In the genomic region with DNA sequence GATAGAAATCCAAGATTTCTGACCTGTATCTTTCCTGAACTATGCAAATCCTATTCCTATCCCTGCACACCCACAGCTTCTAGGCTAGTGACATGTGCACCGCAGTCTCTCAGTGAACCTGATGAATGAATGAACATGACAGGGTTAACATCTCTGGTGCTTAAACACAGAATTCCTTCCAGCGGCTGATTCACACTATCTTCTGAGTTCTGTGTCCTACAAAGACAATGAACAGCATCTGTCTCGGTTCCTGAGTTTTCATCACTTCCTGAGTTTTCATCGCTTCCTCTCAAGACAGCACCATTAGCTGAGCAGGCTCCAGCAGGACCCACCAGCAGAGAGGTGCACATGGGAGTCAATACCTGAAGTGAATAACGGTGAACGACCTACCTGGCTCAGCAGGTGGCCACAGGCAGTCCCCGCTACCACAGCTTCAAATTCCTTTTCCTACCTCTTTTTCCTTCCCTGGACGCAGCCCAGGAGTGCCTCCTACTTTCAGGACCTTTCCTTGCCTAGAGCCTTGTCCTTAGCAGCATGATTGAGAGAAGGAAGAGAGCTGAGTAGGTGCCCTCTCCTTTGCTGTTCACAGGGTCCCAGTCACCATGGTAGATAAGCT, we compare ENCODE assay signal across 19 cellular contexts.
A peak's percentile ranks its signal among the peaks of the same experiment; 100 is the strongest.
DNase-seq lines count a peak whose midpoint lies in the region; ATAC-seq, FAIRE-seq and TF ChIP-seq lines count a peak whose summit lies in the region.
"Had no signal": no experiment of that assay in that cellular context is flagged by ENCODE, and none has a peak within 500 bp of the region (broad histone marks: within the 10 kb centered on the region; RNA-seq: fewer than 3 reads in every experiment).

No MANE protein-coding gene starts in this region.

- no peak overlapping the region for H3K4me2 ChIP-seq in HepG2 (ENCODE audit: low read depth, low read length)

- peaks cover 80% of the 10 kb centered on the region for H4K20me1 ChIP-seq in HepG2 (ENCODE audit: insufficient read depth, low read length)

- no peak overlapping the region for H3K9ac ChIP-seq in HepG2 (ENCODE audit: insufficient read depth, low read depth, low read length)

- no peak overlapping the region for H2AFZ ChIP-seq in HepG2 (ENCODE audit: low read length)

- in situ Hi-C loops in HepG2 (cut with HindIII; ENCODE audit: extremely low pct_ligation_motif_present, low pct_unique_long_range_greater_than_20kb) = no loop called here

- no peak for DNase-seq in AG04450 (ENCODE audit: low read depth, low spot score)
- DNase-seq in HT1080 (ENCODE audit: low read depth) = peak; percentile 75
- DNase-seq in cardiac fibroblast (ENCODE audit: low read depth in 2 of 2) = peak; percentile 29 to 76
- DNase-seq in HepG2 (ENCODE audit: low spot score) = no peak
- no peak for DNase-seq in RPMI8226
- DNase-seq in activated CD4-positive, alpha-beta T cell treated with anti-CD3 and anti-CD28 coated beads, Interleukin-2, amount 50 U/mL, for 1 hour = no peak
- DNase-seq in ecto neural progenitor cell (ENCODE audit: low spot score) = no peak
- no peak for DNase-seq in NCI-H748 (lab: John Stamatoyannopoulos, UW; ENCODE audit: unreplicated experiment)
- DNase-seq: ACHN; activated CD4-positive, alpha-beta T cell treated with anti-CD3 and anti-CD28 coated beads, Interleukin-2, amount 10 ng/mL, durations not matched to agents 24 days and 14 days; caudate nucleus; COR-L47; mucosa of descending colon; NCI-H1436; posterior cingulate gyrus; spleen; stimulated activated naive CD4-positive, alpha-beta T cell; T1000 had no signal

- TF ChIP-seq CTCF in AG04450 (IDR thresholded peaks at IDR 0.05; ENCODE audit: low read depth, low read length) (no peak), cardiac fibroblast (IDR thresholded peaks at IDR 0.05; ENCODE audit: low read depth, low read length) (no peak), HepG2 (CRISPR knock-in tag; IDR thresholded peaks at IDR 0.05) (no peak)

- H3K27ac ChIP-seq in AG04450 (ENCODE audit: low read depth, low read length) (peak overlapping the region; percentile 54), HepG2 (ENCODE audit: extremely low read length, insufficient read depth, low read length) (peak overlapping the region; percentile 40)
- H3K27ac ChIP-seq: SJSA1, spleen had no signal

- ATAC-seq in HepG2 = peak; percentile 17; the same call in 2 of the 3 replicates
- ATAC-seq: mucosa of descending colon had no signal

- peaks cover 77% of the 10 kb centered on the region for H3K4me1 ChIP-seq in HepG2 (ENCODE audit: insufficient read depth, low read length)

- BruUV-seq in HepG2 (replicated peaks; lab: Mats Ljungman, UMichigan) = no TSS peak

- H3K27me3 ChIP-seq in AG04450 (ENCODE audit: control insufficient read depth, insufficient read depth, low read length) = no peaks in the 10 kb centered on the region
- H3K27me3 ChIP-seq in HepG2 (ENCODE audit: control insufficient read depth in 1 of 2, insufficient read depth in 2 of 2, low read length in 2 of 2) = no peaks in the 10 kb centered on the region
- H3K27me3 ChIP-seq: SJSA1 had no signal

- H3K9me3 ChIP-seq in AG04450 (ENCODE audit: control insufficient read depth, insufficient read depth, low read length) (no peaks in the 10 kb centered on the region), HepG2 (ENCODE audit: low read length) (no peaks in the 10 kb centered on the region)
- H3K9me3 ChIP-seq: mucosa of descending colon, SJSA1, spleen had no signal

- CTCF ChIA-PET in AG04450 (lab: Charles Lee) = interaction anchor here (0.6 to 2.5 kb wide), 7 partner anchors 8 to 232 kb away, joined by 3 to 11 read pairs (median 4); no protein-coding TSS in a partner anchor
- CTCF ChIA-PET in HepG2 (lab: Yijun Ruan, JAX; ENCODE audit: low intra/inter-chr PET ratio, low total read pairs) = no interaction called here

- H3K36me3 ChIP-seq in HepG2 (replicated peaks in 1 of 2; ENCODE audit: control insufficient read depth in 1 of 2, insufficient read depth in 2 of 2, low read length in 2 of 2) = no peaks in the 10 kb centered on the region; a peak in 1 of 5 replicates
- H3K36me3 ChIP-seq: spleen had no signal

- TF ChIP-seq POLR2A in HepG2 (IDR thresholded peaks at IDR 0.05; ENCODE audit: insufficient read depth in 1 of 2, low read depth in 2 of 2, low read length in 2 of 2) = no peak

- FAIRE-seq in HepG2 (lab: Jason Lieb, UNC) = no peak

- POLR2A ChIA-PET in AG04450 (lab: Yijun Ruan, JAX) = interaction anchor here (1.2 kb wide), 1 partner anchor 17 kb away, joined by 3 read pairs; no protein-coding TSS in a partner anchor
- POLR2A ChIA-PET in HepG2 (lab: Yijun Ruan, JAX) = interaction anchor here (0.5 kb wide), 1 partner anchor 81 kb away, joined by 3 read pairs; no protein-coding TSS in a partner anchor

- TF ChIP-seq RAD21 in HepG2 (CRISPR knock-in tag; IDR thresholded peaks at IDR 0.05) = no peak

- 90% methylated on average over 8 of the region's 8 CpGs for WGBS in HepG2 (ENCODE audit: low lambda C conversion rate)

- H3K79me2 ChIP-seq in HepG2 (ENCODE audit: insufficient read depth, low read length) = peaks cover 94% of the 10 kb centered on the region

- TF ChIP-seq EP300 in HepG2 (IDR thresholded peaks at IDR 0.05; ENCODE audit: low read depth in 2 of 2, low read length in 2 of 2) (no peak), HepG2 (CRISPR knock-in tag; IDR thresholded peaks at IDR 0.05; ENCODE audit: borderline replicate concordance) (no peak)

- H3K4me3 ChIP-seq in AG04450 (ENCODE audit: low read depth, low read length) (no peak overlapping the region), cardiac fibroblast (replicated peaks in 1 of 2; ENCODE audit: low read depth in 2 of 2, low read length in 2 of 2) (no peak overlapping the region), HepG2 (replicated peaks in 1 of 3; ENCODE audit: insufficient read depth in 1 of 3, low read depth in 2 of 3, low read length in 3 of 3) (no peak overlapping the region)
- H3K4me3 ChIP-seq: mucosa of descending colon, SJSA1, spleen had no signal

- intact Hi-C loops in HepG2 (cut with micrococcal nuclease; ENCODE audit: unreplicated experiment) = no loop called here

TF ChIP-seq in HepG2, 621 proteins besides CTCF, POLR2A, EP300 and RAD21:
- TF ChIP-seq REL (CRISPR knock-in tag; conservative IDR thresholded peaks at IDR 0.05) = no peak
- TF ChIP-seq MXD4 (CRISPR knock-in tag; IDR thresholded peaks at IDR 0.05) = no peak
- TF ChIP-seq ZKSCAN5 (CRISPR knock-in tag; IDR thresholded peaks at IDR 0.05) = peak; percentile 41; the same call in 1 of the 2 replicates
- TF ChIP-seq ZNF652 (CRISPR knock-in tag; IDR thresholded peaks at IDR 0.05; ENCODE audit: borderline replicate concordance, low read depth) = 0 out of 2 replicates have a peak, but pooled peaks have one; percentile 39
- TF ChIP-seq ZBTB38 (CRISPR knock-in tag; IDR thresholded peaks at IDR 0.05) = 0 out of 2 replicates have a peak, but pooled peaks have one; percentile 21
- no peak for TF ChIP-seq POLR2G (IDR thresholded peaks at IDR 0.05; ENCODE audit: low read depth, low read length)

Comparison
In these comparisons a context has a peak if more than half of its experiments do, and no peak if none do; other contexts are left out.
1. DNase-seq: peak in HT1080 (single experiment) and cardiac fibroblast (2 of 2); none in AG04450 (single experiment), HepG2 (single experiment), RPMI8226 (single experiment), activated CD4-positive, alpha-beta T cell treated with anti-CD3 and anti-CD28 coated beads, Interleukin-2, amount 50 U/mL, for 1 hour (single experiment), ecto neural progenitor cell (single experiment) and NCI-H748 (single experiment).